Comparison of ENCODE assay signal across 8 cellular contexts in the genomic region with DNA sequence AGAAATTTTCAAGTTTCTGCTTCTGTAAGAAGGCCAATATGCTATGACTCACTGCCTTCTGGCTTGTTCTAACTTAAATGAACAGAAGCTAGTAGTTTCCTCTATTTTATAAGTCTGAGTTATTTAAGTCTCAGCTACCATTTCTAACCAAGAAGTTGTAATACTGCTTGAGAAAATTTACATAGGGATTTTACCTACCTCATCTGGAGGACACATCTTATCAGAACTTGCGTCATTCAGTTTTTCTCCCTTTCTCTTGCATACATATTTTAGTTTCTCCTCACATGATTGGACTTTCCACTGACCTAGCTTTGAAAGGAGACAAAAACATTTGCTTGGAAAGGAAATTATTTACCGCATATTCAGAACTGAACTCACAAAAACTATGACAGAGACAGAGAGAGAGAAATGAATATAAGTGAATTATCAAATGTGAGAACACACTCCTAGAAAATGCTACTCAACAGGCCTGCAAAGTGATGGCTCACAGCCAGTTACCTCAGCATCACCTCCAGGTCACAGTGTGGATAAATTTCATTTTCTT. TPM values are rescaled to one million over a fixed set of nuclear protein-coding genes. Genes with fewer than 3 reads are reported as not detected.
A peak's percentile ranks its signal among the peaks of the same experiment; 100 is the strongest.
DNase-seq lines count a peak whose midpoint lies in the region; ATAC-seq and TF ChIP-seq lines count a peak whose summit lies in the region.

No MANE protein-coding gene starts in this region.

- no peak overlapping the region for H3K4me3 Mint-ChIP-seq in MCF 10A (ENCODE audit: unreplicated experiment)
- H3K4me3 Mint-ChIP-seq in effector memory CD8-positive, alpha-beta T cell, result no peak overlapping the region

- H3K4me1 Mint-ChIP-seq in MCF 10A (ENCODE audit: insufficient read depth, unreplicated experiment), result peaks cover 6% of the 10 kb centered on the region
- peaks cover 0 to 4% of the 10 kb centered on the region in 2 donors for H3K4me1 Mint-ChIP-seq in effector memory CD8-positive, alpha-beta T cell (ENCODE audit: low read depth in 2 of 2)

- intact Hi-C loops in MCF 10A (cut with micrococcal nuclease), result no loop called here

- no peaks in the 10 kb centered on the region for H3K27me3 Mint-ChIP-seq in MCF 10A (ENCODE audit: insufficient read depth, unreplicated experiment)
- H3K27me3 Mint-ChIP-seq in effector memory CD8-positive, alpha-beta T cell, result no peaks in the 10 kb centered on the region

- H3K4me3 ChIP-seq in AG10803 (ENCODE audit: low read length) (no peak overlapping the region), astrocyte of the spinal cord (ENCODE audit: low read depth, low read length) (no peak overlapping the region)

- CTCF ChIA-PET in MCF 10A (lab: Yijun Ruan, JAX), result interaction anchor here (0.9 kb wide), 1 partner anchor 70 kb away, joined by 4 read pairs; no protein-coding TSS in a partner anchor

- peak; percentile 46 for DNase-seq in AG10803 (ENCODE audit: low read depth)
- DNase-seq in astrocyte of the spinal cord (ENCODE audit: low read depth, low spot score), result peak; percentile 65
- DNase-seq in cerebellum (ENCODE audit: low spot score), result no peak
- no peak for DNase-seq in NCI-H2227 (lab: John Stamatoyannopoulos, UW; ENCODE audit: unreplicated experiment)
- no peak for DNase-seq in MCF 10A (ENCODE audit: unreplicated experiment)
- no peak for DNase-seq in effector memory CD8-positive, alpha-beta T cell

- no peaks in the 10 kb centered on the region for H3K36me3 Mint-ChIP-seq in MCF 10A (ENCODE audit: insufficient read depth, unreplicated experiment)
- H3K36me3 Mint-ChIP-seq in effector memory CD8-positive, alpha-beta T cell (ENCODE audit: insufficient read depth), result peaks cover 50% of the 10 kb centered on the region

- TF ChIP-seq CTCF in AG10803 (conservative IDR thresholded peaks at IDR 0.05; ENCODE audit: low read length) (no peak), astrocyte of the spinal cord (IDR thresholded peaks at IDR 0.05; ENCODE audit: low read depth, low read length) (no peak), MCF 10A (IDR thresholded peaks at IDR 0.05; ENCODE audit: unreplicated experiment) (no peak)

- H3K27ac Mint-ChIP-seq in MCF 10A (ENCODE audit: low read depth, unreplicated experiment), result no peak overlapping the region
- peak overlapping the region in 1 of 2 donors; percentile 89 for H3K27ac Mint-ChIP-seq in effector memory CD8-positive, alpha-beta T cell

- in situ Hi-C loops in astrocyte of the spinal cord (cut with HindIII; ENCODE audit: low sequenced_read_pairs), result no loop called here

- ATAC-seq in GM19043 (IDR thresholded peaks at IDR 0.05; ENCODE audit: low read depth, unreplicated experiment) (peak; percentile 87), HG03095 (IDR thresholded peaks at IDR 0.05; ENCODE audit: unreplicated experiment) (peak; percentile 86)
- ATAC-seq in effector memory CD8-positive, alpha-beta T cell (replicated peaks), result no peak

- no TSS peak for BruUV-seq in MCF 10A (replicated peaks; lab: Mats Ljungman, UMichigan)

- H3K9me3 Mint-ChIP-seq in MCF 10A (ENCODE audit: unreplicated experiment), result no peaks in the 10 kb centered on the region
- no peaks in the 10 kb centered on the region for H3K9me3 Mint-ChIP-seq in effector memory CD8-positive, alpha-beta T cell

- POLR2A ChIA-PET in MCF 10A (lab: Yijun Ruan, JAX), result no interaction called here

RNA-seq across cellular contexts. Expression of gene LY75, which starts 25.4 kb away (rescaled TPM):
- total RNA-seq in cerebellum (2.9 TPM), MCF 10A (2022) (0.23 TPM in 1 of 2 replicates, not detected in the other)

Comparison
In these comparisons a context has a peak if more than half of its experiments do, and no peak if none do; other contexts are left out.
1. DNase-seq: peak in AG10803 (single experiment) and astrocyte of the spinal cord (single experiment); none in cerebellum (single experiment), NCI-H2227 (single experiment), MCF 10A (single experiment) and effector memory CD8-positive, alpha-beta T cell (0 of 3).